29 cellular contexts compared by ENCODE assay signal in the genomic region with DNA sequence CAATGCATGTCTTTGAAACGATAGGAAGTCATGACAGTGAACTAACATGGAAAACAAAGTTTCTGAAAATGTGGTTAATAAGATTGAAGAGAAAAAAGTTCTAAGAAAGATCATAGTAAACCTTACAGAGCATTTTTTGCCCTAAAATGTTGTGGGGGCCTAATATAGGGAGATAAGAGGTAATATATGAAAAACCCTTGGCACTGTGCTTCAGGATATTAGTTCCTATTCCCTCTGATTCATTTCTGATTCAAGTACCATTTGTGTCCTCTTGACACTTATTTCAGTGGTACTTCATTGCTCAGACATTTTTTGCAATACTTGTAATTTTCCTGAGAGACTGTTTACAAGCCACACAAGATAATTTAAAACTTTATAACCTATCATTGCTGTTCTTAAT.
"Had no signal": no experiment of that assay in that cellular context is flagged by ENCODE, and none has a peak within 500 bp of the region (broad histone marks: within the 10 kb centered on the region; RNA-seq: fewer than 3 reads in every experiment).

No MANE protein-coding gene starts in this region.

- H3K4me1 Mint-ChIP-seq: mesothelial cell of epicardium; natural killer cell; nephron progenitor cell; stimulated activated memory B cell treated with anti-CD40 and anti-IgM and Interleukin-4, amounts not matched to agents 10 μg/mL and 1 μg/mL and 100 μg/mL, for 72 hours; stimulated activated naive CD8-positive, alpha-beta T cell treated with anti-CD3 and anti-CD28 coated beads, Interleukin-15, amount 100 ng/mL, for 72 hours had no signal

- H3K4me3 Mint-ChIP-seq: mesothelial cell of epicardium; naive B cell; natural killer cell; nephron progenitor cell; neural progenitor cell; stimulated activated memory B cell treated with anti-CD40 and anti-IgM and Interleukin-4, amounts not matched to agents 10 μg/mL and 1 μg/mL and 100 μg/mL, for 72 hours; stimulated activated naive CD8-positive, alpha-beta T cell treated with anti-CD3 and anti-CD28 coated beads, Interleukin-15, amount 100 ng/mL, for 72 hours; type B pancreatic cell had no signal

- H3K4me3 ChIP-seq: lower lobe of right lung, neural progenitor cell, psoas muscle, right lobe of liver, smooth muscle cell, tibial nerve, vagina had no signal

- H3K36me3 Mint-ChIP-seq: natural killer cell had no signal

- H3K27me3 Mint-ChIP-seq: naive B cell; stimulated activated memory B cell treated with anti-CD40 and anti-IgM and Interleukin-4, amounts not matched to agents 10 μg/mL and 1 μg/mL and 100 μg/mL, for 72 hours; stimulated activated naive CD8-positive, alpha-beta T cell treated with anti-CD3 and anti-CD28 coated beads, Interleukin-15, amount 100 ng/mL, for 72 hours; type B pancreatic cell had no signal

- H3K27me3 ChIP-seq: neural progenitor cell, neutrophil, right lobe of liver, tibial nerve, vagina had no signal

- H3K4me1 ChIP-seq: lower lobe of right lung, neural progenitor cell, parathyroid adenoma, right lobe of liver, tibial nerve, vagina had no signal

- H3K9me3 ChIP-seq: lower lobe of right lung, neutrophil, psoas muscle, right lobe of liver, tibial nerve, vagina had no signal

- DNase-seq: hippocampal formation; kidney glomerular epithelial cell; left cardiac atrium; lower lobe of right lung; mammary epithelial cell; mesendoderm; naive B cell; natural killer cell; nephron progenitor cell; occipital lobe; psoas muscle; right lobe of liver; stimulated activated CD4-positive, alpha-beta T cell treated with anti-CD3 and anti-CD28 coated beads, Interleukin-1b, Interleukin-23, amount 100 ng/mL, for 48 hours; stimulated activated CD4-positive, alpha-beta T cell treated with anti-CD3 and anti-CD28 coated beads, Interleukin-2, amount 100 ng/mL, for 48 hours; stimulated activated CD4-positive, alpha-beta T cell treated with anti-CD3 and anti-CD28 coated beads, Interleukin-4, amount 100 ng/mL, for 4 hours; stimulated activated CD8-positive, alpha-beta memory T cell treated with anti-CD3 and anti-CD28 coated beads, Interleukin-4, amount 100 ng/mL, for 48 hours; stimulated activated naive CD4-positive, alpha-beta T cell treated with Interleukin-2 at 50 U/mL for 16 hours; stimulated activated naive CD8-positive, alpha-beta T cell treated with anti-CD3 and anti-CD28 coated beads, Interleukin-15, amount 100 ng/mL, for 72 hours; substantia nigra had no signal

- H3K9me3 Mint-ChIP-seq: naive B cell; natural killer cell; nephron progenitor cell; neural progenitor cell; stimulated activated memory B cell treated with anti-CD40 and anti-IgM and Interleukin-4, amounts not matched to agents 10 μg/mL and 1 μg/mL and 100 μg/mL, for 72 hours; stimulated activated naive CD8-positive, alpha-beta T cell treated with anti-CD3 and anti-CD28 coated beads, Interleukin-15, amount 100 ng/mL, for 72 hours; type B pancreatic cell had no signal

- ATAC-seq: left cardiac atrium; left lobe of liver; natural killer cell; psoas muscle; right lobe of liver; stimulated activated memory B cell treated with anti-CD40 and anti-IgM and Interleukin-4, amounts not matched to agents 10 μg/mL and 1 μg/mL and 100 μg/mL, for 72 hours; stimulated activated naive CD8-positive, alpha-beta T cell treated with anti-CD3 and anti-CD28 coated beads, Interleukin-15, amount 100 ng/mL, for 72 hours had no signal

- H3K27ac ChIP-seq: lower lobe of right lung, neural progenitor cell, neutrophil, parathyroid adenoma, psoas muscle, right lobe of liver, tibial nerve, vagina had no signal

- H3K27ac Mint-ChIP-seq: mesothelial cell of epicardium; natural killer cell; nephron progenitor cell; neural progenitor cell; stimulated activated memory B cell treated with anti-CD40 and anti-IgM and Interleukin-4, amounts not matched to agents 10 μg/mL and 1 μg/mL and 100 μg/mL, for 72 hours; stimulated activated naive CD8-positive, alpha-beta T cell treated with anti-CD3 and anti-CD28 coated beads, Interleukin-15, amount 100 ng/mL, for 72 hours; type B pancreatic cell had no signal

- H3K36me3 ChIP-seq: lower lobe of right lung, neural progenitor cell, neutrophil, right lobe of liver, vagina had no signal
